8 cellular contexts compared by ENCODE assay signal in genomic region chr1:15886613-15887167, GRCh38. TPM values are rescaled to one million over a fixed set of nuclear protein-coding genes. Genes with fewer than 3 reads are reported as not detected.
DNase-seq lines count a peak whose midpoint lies in the region; ATAC-seq and TF ChIP-seq lines count a peak whose summit lies in the region.

No MANE protein-coding gene starts in this region.

- peak overlapping the region; percentile 31 to 46 for H2BK12ac ChIP-seq in mesenchymal stem cell (ENCODE audit: low read length in 2 of 2)

- TF ChIP-seq CTCF in MCF 10A (IDR thresholded peaks at IDR 0.05; ENCODE audit: unreplicated experiment) = no peak
- TF ChIP-seq CTCF in type B pancreatic cell (conservative IDR thresholded peaks at IDR 0.05) = peak; percentile 42

- H3K4me3 Mint-ChIP-seq in activated naive CD4-positive, alpha-beta T cell treated with anti-CD3 and anti-CD28 coated beads, Interleukin-2, amount 10 ng/mL, durations not matched to agents 7 days and 5 days = no peak overlapping the region
- no peak overlapping the region for H3K4me3 Mint-ChIP-seq in activated naive CD4-positive, alpha-beta T cell treated with anti-CD3 and anti-CD28 coated beads for 36 hours
- H3K4me3 Mint-ChIP-seq in MCF 10A (ENCODE audit: unreplicated experiment) (peak overlapping the region; percentile 74), type B pancreatic cell (peak overlapping the region; percentile 84)

- intact Hi-C loops in activated naive CD4-positive, alpha-beta T cell treated with anti-CD3 and anti-CD28 coated beads for 36 hours (cut with micrococcal nuclease) = no loop called here
- intact Hi-C loops in MCF 10A (cut with micrococcal nuclease) = loop anchor here (5.0 kb wide), 1 partner anchor 39 kb away; the partner anchor contains the start of gene SPEN

- peaks cover 24% of the 10 kb centered on the region for H3K36me3 Mint-ChIP-seq in activated naive CD4-positive, alpha-beta T cell treated with anti-CD3 and anti-CD28 coated beads, Interleukin-2, amount 10 ng/mL, durations not matched to agents 7 days and 5 days
- H3K36me3 Mint-ChIP-seq in activated naive CD4-positive, alpha-beta T cell treated with anti-CD3 and anti-CD28 coated beads for 36 hours (ENCODE audit: low read depth) = peaks cover 8% of the 10 kb centered on the region
- H3K36me3 Mint-ChIP-seq in MCF 10A (ENCODE audit: insufficient read depth, unreplicated experiment) (peaks cover 21% of the 10 kb centered on the region), type B pancreatic cell (peaks cover 13% of the 10 kb centered on the region)

- H4K8ac ChIP-seq in mesenchymal stem cell (ENCODE audit: low read length) = no peak overlapping the region

- H3K9me3 ChIP-seq in mesenchymal stem cell (ENCODE audit: control insufficient read depth, low read length) = no peaks in the 10 kb centered on the region

- H3K79me1 ChIP-seq in mesenchymal stem cell (replicated peaks; ENCODE audit: low read length, poor library complexity, severe bottlenecking) = peaks cover 2% of the 10 kb centered on the region

- no peak overlapping the region for H2AFZ ChIP-seq in mesenchymal stem cell (ENCODE audit: low read depth, low read length)

- H3K27me3 ChIP-seq in mesenchymal stem cell (ENCODE audit: control insufficient read depth in 1 of 2, insufficient read depth in 1 of 2, low read length in 2 of 2) = no peaks in the 10 kb centered on the region

- H3K27ac Mint-ChIP-seq in activated naive CD4-positive, alpha-beta T cell treated with anti-CD3 and anti-CD28 coated beads, Interleukin-2, amount 10 ng/mL, durations not matched to agents 7 days and 5 days = peak overlapping the region; percentile 14
- no peak overlapping the region for H3K27ac Mint-ChIP-seq in activated naive CD4-positive, alpha-beta T cell treated with anti-CD3 and anti-CD28 coated beads for 36 hours
- H3K27ac Mint-ChIP-seq in MCF 10A (ENCODE audit: low read depth, unreplicated experiment) (peak overlapping the region; percentile 79), type B pancreatic cell (peak overlapping the region; percentile 96)

- no peak overlapping the region for H2BK15ac ChIP-seq in mesenchymal stem cell (ENCODE audit: low read depth, poor library complexity, severe bottlenecking)

- peaks cover 39% of the 10 kb centered on the region for H3K4me1 Mint-ChIP-seq in activated naive CD4-positive, alpha-beta T cell treated with anti-CD3 and anti-CD28 coated beads, Interleukin-2, amount 10 ng/mL, durations not matched to agents 7 days and 5 days
- H3K4me1 Mint-ChIP-seq in activated naive CD4-positive, alpha-beta T cell treated with anti-CD3 and anti-CD28 coated beads for 36 hours (ENCODE audit: low read depth) = peaks cover 46% of the 10 kb centered on the region
- peaks cover 18% of the 10 kb centered on the region for H3K4me1 Mint-ChIP-seq in MCF 10A (ENCODE audit: insufficient read depth, unreplicated experiment)
- H3K4me1 Mint-ChIP-seq in type B pancreatic cell (ENCODE audit: unreplicated experiment) = peaks cover 35% of the 10 kb centered on the region

- no peak overlapping the region for H2BK120ac ChIP-seq in mesenchymal stem cell (ENCODE audit: low read depth, low read length)

- H3K4me3 ChIP-seq in mesenchymal stem cell (ENCODE audit: insufficient read depth in 1 of 2, low read depth in 1 of 2, low read length in 2 of 2) = peak overlapping the region in 1 of 2 experiments; percentile 75

- peaks cover 0 to 3% of the 10 kb centered on the region in 2 experiments for H3K36me3 ChIP-seq in mesenchymal stem cell (ENCODE audit: control insufficient read depth in 1 of 2, insufficient read depth in 2 of 2, low read depth in 1 of 2, low read length in 2 of 2)

- H3K18ac ChIP-seq in mesenchymal stem cell (ENCODE audit: low read depth in 1 of 2, low read length in 2 of 2) = no peak overlapping the region

- no peak for ATAC-seq in HG03354 (IDR thresholded peaks at IDR 0.05; ENCODE audit: poor library complexity, severe bottlenecking, unreplicated experiment)

- H3K23ac ChIP-seq in mesenchymal stem cell (ENCODE audit: low read length in 2 of 2) = no peak overlapping the region

- H3K9me3 Mint-ChIP-seq in activated naive CD4-positive, alpha-beta T cell treated with anti-CD3 and anti-CD28 coated beads, Interleukin-2, amount 10 ng/mL, durations not matched to agents 7 days and 5 days = no peaks in the 10 kb centered on the region
- no peaks in the 10 kb centered on the region for H3K9me3 Mint-ChIP-seq in activated naive CD4-positive, alpha-beta T cell treated with anti-CD3 and anti-CD28 coated beads for 36 hours
- no peaks in the 10 kb centered on the region for H3K9me3 Mint-ChIP-seq in MCF 10A (ENCODE audit: unreplicated experiment)
- H3K9me3 Mint-ChIP-seq in type B pancreatic cell = no peaks in the 10 kb centered on the region

- no peak overlapping the region for H4K91ac ChIP-seq in mesenchymal stem cell (ENCODE audit: low read length)

- no peak overlapping the region for H2BK5ac ChIP-seq in mesenchymal stem cell (ENCODE audit: low read depth, low read length, poor library complexity, severe bottlenecking)

- CTCF ChIA-PET in activated naive CD4-positive, alpha-beta T cell treated with anti-CD3 and anti-CD28 coated beads, Interleukin-2, amount 10 ng/mL, durations not matched to agents 7 days and 5 days (lab: Charles Lee) = interaction anchor here (0.6 to 1.1 kb wide), 2 partner anchors 10 to 30 kb away, joined by 3 read pairs; no protein-coding TSS in a partner anchor
- CTCF ChIA-PET in activated naive CD4-positive, alpha-beta T cell treated with anti-CD3 and anti-CD28 coated beads for 36 hours (lab: Charles Lee) = interaction anchor here (0.6 to 1.3 kb wide), 3 partner anchors 10 to 59 kb away, joined by 3 to 4 read pairs (median 3); no protein-coding TSS in a partner anchor
- CTCF ChIA-PET in MCF 10A (lab: Yijun Ruan, JAX) = interaction anchor here (0.6 to 1.1 kb wide), 6 partner anchors 26 to 207 kb away, joined by 3 to 4 read pairs (median 3); no protein-coding TSS in a partner anchor

- H3K4ac ChIP-seq in mesenchymal stem cell (ENCODE audit: low read depth in 1 of 2, low read length in 2 of 2) = no peak overlapping the region

- POLR2A ChIA-PET in MCF 10A (lab: Yijun Ruan, JAX) = interaction anchor here (0.6 to 3.2 kb wide), 30 partner anchors 8 to 268 kb away, joined by 3 to 58 read pairs (median 4); partner anchors contain the start of genes SPEN and ZBTB17

- H3K9ac ChIP-seq in mesenchymal stem cell (ENCODE audit: low read length) = peak overlapping the region; percentile 94

- WGBS in mesenchymal stem cell = 61% methylated on average over 4 of the region's 4 CpGs

- H2AK5ac ChIP-seq in mesenchymal stem cell (ENCODE audit: low read length, severe bottlenecking) = peak overlapping the region; percentile 2

- H3K14ac ChIP-seq in mesenchymal stem cell (ENCODE audit: low read length in 2 of 2) = no peak overlapping the region

- no TSS peak for BruUV-seq in MCF 10A (replicated peaks; lab: Mats Ljungman, UMichigan)

- DNase-seq in activated naive CD4-positive, alpha-beta T cell treated with anti-CD3 and anti-CD28 coated beads, Interleukin-2, amount 10 ng/mL, durations not matched to agents 7 days and 5 days = no peak
- DNase-seq in activated naive CD4-positive, alpha-beta T cell treated with anti-CD3 and anti-CD28 coated beads for 36 hours = no peak
- DNase-seq in MCF 10A (ENCODE audit: unreplicated experiment) = no peak
- no peak for DNase-seq in mesenchymal stem cell
- no peak for DNase-seq in type B pancreatic cell (ENCODE audit: extremely low spot score, unreplicated experiment)
- DNase-seq in NCI-H524 treated with DMSO at 0.1 percent for 48 hours (lab: John Stamatoyannopoulos, UW) = no peak
- no peak for DNase-seq in iPS-NIHi7 (ENCODE audit: extremely low spot score)

- H3K27ac ChIP-seq in mesenchymal stem cell (ENCODE audit: low read length, poor library complexity, severe bottlenecking) = peak overlapping the region; percentile 79

- H3K4me1 ChIP-seq in mesenchymal stem cell (ENCODE audit: control insufficient read depth, insufficient read depth, low read depth, low read length) = peaks cover 12% of the 10 kb centered on the region

- H3K27me3 Mint-ChIP-seq in activated naive CD4-positive, alpha-beta T cell treated with anti-CD3 and anti-CD28 coated beads, Interleukin-2, amount 10 ng/mL, durations not matched to agents 7 days and 5 days = no peaks in the 10 kb centered on the region
- H3K27me3 Mint-ChIP-seq in activated naive CD4-positive, alpha-beta T cell treated with anti-CD3 and anti-CD28 coated beads for 36 hours (ENCODE audit: low read depth) = no peaks in the 10 kb centered on the region
- H3K27me3 Mint-ChIP-seq in MCF 10A (ENCODE audit: insufficient read depth, unreplicated experiment) (no peaks in the 10 kb centered on the region), type B pancreatic cell (no peaks in the 10 kb centered on the region)

- H3K4me2 ChIP-seq in mesenchymal stem cell (ENCODE audit: low read length, poor library complexity, severe bottlenecking) = peak overlapping the region; percentile 77

RNA-seq across cellular contexts. Expression of gene SPEN, which starts 39.2 kb away (rescaled TPM):
- 10 to 100 TPM; 30.7 to 33.7 TPM for total RNA-seq in activated naive CD4-positive, alpha-beta T cell treated with anti-CD3 and anti-CD28 coated beads for 36 hours
- total RNA-seq in MCF 10A (2022) (44.2 and 50.6 TPM in 2 replicates), type B pancreatic cell (ENCODE audit: low replicate concordance) (66.5 and 79.4 TPM in 2 replicates)
- 14.6 TPM for polyA plus RNA-seq in mesenchymal stem cell (2013, experiment 1 of 2)
- polyA plus RNA-seq in mesenchymal stem cell (2013, experiment 2 of 2) = 12.1 TPM

Comparison
In these comparisons a context has a peak if more than half of its experiments do, and no peak if none do; other contexts are left out.
1. H3K4me3 Mint-ChIP-seq: peak in MCF 10A (single experiment) and type B pancreatic cell (single experiment); none in activated naive CD4-positive, alpha-beta T cell treated with anti-CD3 and anti-CD28 coated beads, Interleukin-2, amount 10 ng/mL, durations not matched to agents 7 days and 5 days (single experiment) and activated naive CD4-positive, alpha-beta T cell treated with anti-CD3 and anti-CD28 coated beads for 36 hours (single experiment).